In the genomic region with DNA sequence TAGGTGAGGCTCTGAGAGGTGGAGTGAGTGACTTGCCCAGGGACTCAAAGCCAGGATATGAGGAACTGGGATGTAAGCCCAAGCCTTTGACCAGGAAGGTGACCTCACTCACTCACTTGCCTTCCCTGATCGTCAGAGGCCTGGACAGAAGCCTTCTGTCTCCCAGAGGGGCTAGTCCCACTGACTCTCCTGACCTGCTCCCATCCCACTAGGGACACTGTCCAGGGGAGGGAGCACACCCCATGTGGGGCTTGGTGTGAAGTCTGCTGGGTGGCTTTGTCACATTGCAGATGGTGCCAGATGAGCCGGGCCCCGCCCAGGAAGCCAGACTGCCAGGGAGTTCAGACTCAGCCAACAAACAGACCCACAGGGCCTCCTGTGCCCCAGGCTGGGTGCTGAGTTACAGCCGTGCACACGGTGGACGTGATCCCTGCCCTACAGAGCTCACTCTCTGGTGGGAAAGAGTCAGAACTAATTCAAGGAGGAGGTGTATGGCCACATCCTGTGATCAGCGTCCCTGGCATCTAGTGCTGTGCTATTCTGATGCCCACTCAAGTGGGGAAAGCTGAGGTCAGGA, we compare ENCODE assay signal across 9 cellular contexts. TPM values are rescaled to one million over a fixed set of nuclear protein-coding genes. Genes with fewer than 3 reads are reported as not detected.
DNase-seq lines count a peak whose midpoint lies in the region; ATAC-seq and TF ChIP-seq lines count a peak whose summit lies in the region.
"Had no signal": no experiment of that assay in that cellular context is flagged by ENCODE, and none has a peak within 500 bp of the region (broad histone marks: within the 10 kb centered on the region; RNA-seq: fewer than 3 reads in every experiment).

No MANE protein-coding gene starts in this region.

- no peaks in the 10 kb centered on the region for H3K36me3 ChIP-seq in CD8-positive, alpha-beta memory T cell (ENCODE audit: insufficient read depth, low read length)

- peaks cover 0 to 1% (median 0%) of the 10 kb centered on the region in 3 donors for H3K36me3 Mint-ChIP-seq in CD8-positive, alpha-beta memory T cell

- H3K4me1 ChIP-seq in CD8-positive, alpha-beta memory T cell (ENCODE audit: insufficient read depth, low read length) = peaks cover 11% of the 10 kb centered on the region

- peak in 3 of 5 donors; percentile 6 to 18 (median 7) for DNase-seq in CD8-positive, alpha-beta memory T cell
- peak; percentile 43 for DNase-seq in Jurkat, Clone E6-1 (ENCODE audit: low read depth, low spot score)
- DNase-seq in activated gamma-delta T cell treated with Interleukin-2 at 50 U/mL for 16 hours (peak; percentile 14), kidney tubule cell (ENCODE audit: low spot score) (peak; percentile 68), OCI-M1 (lab: John Stamatoyannopoulos, UW) (no peak), coronary artery (ENCODE audit: low spot score) (no peak)
- DNase-seq: foreskin melanocyte had no signal

- no peaks in the 10 kb centered on the region for H3K9me3 ChIP-seq in CD8-positive, alpha-beta memory T cell (ENCODE audit: low read length)

- H3K27ac ChIP-seq in CD8-positive, alpha-beta memory T cell (ENCODE audit: low read depth, low read length) = no peak overlapping the region
- H3K27ac ChIP-seq in coronary artery = no peak overlapping the region

- H3K9me3 Mint-ChIP-seq in CD8-positive, alpha-beta memory T cell = no peaks in the 10 kb centered on the region

- H3K4me1 Mint-ChIP-seq in CD8-positive, alpha-beta memory T cell = peaks cover 11 to 15% (median 14%) of the 10 kb centered on the region in 3 donors

- CTCF ChIA-PET in CD8-positive, alpha-beta memory T cell (lab: Charles Lee) = no interaction called here

- POLR2A ChIA-PET in CD8-positive, alpha-beta memory T cell (lab: Charles Lee) = no interaction called here

- TF ChIP-seq CTCF in coronary artery (IDR thresholded peaks at IDR 0.05) = no peak

- ATAC-seq in GM18519 (IDR thresholded peaks at IDR 0.05; ENCODE audit: low FRiP score, unreplicated experiment) = no peak
- no peak for ATAC-seq in HG02798 (IDR thresholded peaks at IDR 0.05; ENCODE audit: poor library complexity, unreplicated experiment)

- peak overlapping the region in 4 of 7 donors; percentile 45 to 82 (median 62) for H3K4me3 Mint-ChIP-seq in CD8-positive, alpha-beta memory T cell

- peak overlapping the region in 7 of 8 donors; percentile 32 to 88 (median 78) for H3K27ac Mint-ChIP-seq in CD8-positive, alpha-beta memory T cell

- H3K27me3 Mint-ChIP-seq in CD8-positive, alpha-beta memory T cell = peaks cover 16 to 31% of the 10 kb centered on the region in 2 donors

- no peaks in the 10 kb centered on the region for H3K27me3 ChIP-seq in CD8-positive, alpha-beta memory T cell (ENCODE audit: insufficient read depth, low read length, poor library complexity, severe bottlenecking)

- H3K4me3 ChIP-seq in CD8-positive, alpha-beta memory T cell (ENCODE audit: low read length) = no peak overlapping the region
- no peak overlapping the region for H3K4me3 ChIP-seq in Jurkat, Clone E6-1 (ENCODE audit: low read length)
- no peak overlapping the region for H3K4me3 ChIP-seq in coronary artery

RNA-seq across cellular contexts. Expression of gene MMAB, which starts 28.3 kb away (rescaled TPM):
- total RNA-seq in CD8-positive, alpha-beta memory T cell = 10 to 100 TPM; 38.5 to 44.2 TPM
- 15.7 TPM for polyA plus RNA-seq in CD8-positive, alpha-beta memory T cell
- polyA plus RNA-seq in Jurkat, Clone E6-1 (2012; ENCODE audit: insufficient read depth, insufficient read length) = 49.1 TPM

RNA-seq across cellular contexts. Expression of gene MVK, which starts 28.6 kb away (rescaled TPM):
- 10 to 100 TPM; 14.2 to 15.8 TPM for total RNA-seq in CD8-positive, alpha-beta memory T cell
- polyA plus RNA-seq in CD8-positive, alpha-beta memory T cell = 2.6 TPM
- polyA plus RNA-seq in Jurkat, Clone E6-1 (2012; ENCODE audit: insufficient read depth, insufficient read length) = 16.4 TPM

Comparison
In these comparisons a context has a peak if more than half of its experiments do, and no peak if none do; other contexts are left out.
1. DNase-seq: peak in CD8-positive, alpha-beta memory T cell (3 of 5), Jurkat, Clone E6-1 (single experiment), activated gamma-delta T cell treated with Interleukin-2 at 50 U/mL for 16 hours (single experiment) and kidney tubule cell (single experiment); none in OCI-M1 (single experiment) and coronary artery (single experiment).